ENCODE assay signal across 1 cellular context in the genomic region with DNA sequence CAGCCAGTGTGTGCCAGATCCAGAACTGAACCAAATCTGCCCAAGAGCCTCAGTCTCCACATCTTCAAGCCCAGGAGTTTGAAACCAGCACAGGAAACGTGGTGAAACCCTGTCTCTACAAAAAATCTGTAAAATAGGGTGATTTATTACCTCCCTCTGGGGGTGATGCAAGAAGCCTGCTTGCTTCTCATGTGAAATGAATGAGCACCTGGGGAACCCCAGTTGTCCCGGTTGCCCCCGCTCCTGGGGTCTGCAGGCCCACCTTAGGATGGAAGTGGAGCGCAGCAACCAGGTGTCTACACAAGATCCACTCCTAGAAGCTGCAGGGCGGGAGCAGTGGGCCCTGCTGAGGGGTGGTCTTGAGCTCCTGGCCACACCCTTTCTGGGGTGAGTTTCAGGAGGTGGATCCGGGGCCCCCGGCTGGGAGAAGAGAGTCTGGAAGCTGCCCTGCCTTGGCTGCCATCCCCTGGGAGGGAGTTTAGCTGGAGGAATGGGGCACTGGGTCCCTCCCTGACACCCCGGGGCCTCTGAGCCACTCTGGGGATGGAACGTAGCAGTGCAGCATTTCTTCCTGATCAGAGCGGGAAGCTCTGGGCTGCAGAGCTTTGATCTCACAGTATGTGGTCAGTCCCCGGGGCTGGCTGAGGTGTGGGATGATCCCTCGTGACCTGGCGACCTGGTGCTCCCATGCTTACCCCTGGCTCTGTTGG.
TF ChIP-seq lines count a peak whose summit lies in the region.

No MANE protein-coding gene starts in this region.

TF ChIP-seq in GM23338, 12 proteins besides CTCF, POLR2A, EP300 and RAD21 (continued from another document):
- TF ChIP-seq, protein P1, sequence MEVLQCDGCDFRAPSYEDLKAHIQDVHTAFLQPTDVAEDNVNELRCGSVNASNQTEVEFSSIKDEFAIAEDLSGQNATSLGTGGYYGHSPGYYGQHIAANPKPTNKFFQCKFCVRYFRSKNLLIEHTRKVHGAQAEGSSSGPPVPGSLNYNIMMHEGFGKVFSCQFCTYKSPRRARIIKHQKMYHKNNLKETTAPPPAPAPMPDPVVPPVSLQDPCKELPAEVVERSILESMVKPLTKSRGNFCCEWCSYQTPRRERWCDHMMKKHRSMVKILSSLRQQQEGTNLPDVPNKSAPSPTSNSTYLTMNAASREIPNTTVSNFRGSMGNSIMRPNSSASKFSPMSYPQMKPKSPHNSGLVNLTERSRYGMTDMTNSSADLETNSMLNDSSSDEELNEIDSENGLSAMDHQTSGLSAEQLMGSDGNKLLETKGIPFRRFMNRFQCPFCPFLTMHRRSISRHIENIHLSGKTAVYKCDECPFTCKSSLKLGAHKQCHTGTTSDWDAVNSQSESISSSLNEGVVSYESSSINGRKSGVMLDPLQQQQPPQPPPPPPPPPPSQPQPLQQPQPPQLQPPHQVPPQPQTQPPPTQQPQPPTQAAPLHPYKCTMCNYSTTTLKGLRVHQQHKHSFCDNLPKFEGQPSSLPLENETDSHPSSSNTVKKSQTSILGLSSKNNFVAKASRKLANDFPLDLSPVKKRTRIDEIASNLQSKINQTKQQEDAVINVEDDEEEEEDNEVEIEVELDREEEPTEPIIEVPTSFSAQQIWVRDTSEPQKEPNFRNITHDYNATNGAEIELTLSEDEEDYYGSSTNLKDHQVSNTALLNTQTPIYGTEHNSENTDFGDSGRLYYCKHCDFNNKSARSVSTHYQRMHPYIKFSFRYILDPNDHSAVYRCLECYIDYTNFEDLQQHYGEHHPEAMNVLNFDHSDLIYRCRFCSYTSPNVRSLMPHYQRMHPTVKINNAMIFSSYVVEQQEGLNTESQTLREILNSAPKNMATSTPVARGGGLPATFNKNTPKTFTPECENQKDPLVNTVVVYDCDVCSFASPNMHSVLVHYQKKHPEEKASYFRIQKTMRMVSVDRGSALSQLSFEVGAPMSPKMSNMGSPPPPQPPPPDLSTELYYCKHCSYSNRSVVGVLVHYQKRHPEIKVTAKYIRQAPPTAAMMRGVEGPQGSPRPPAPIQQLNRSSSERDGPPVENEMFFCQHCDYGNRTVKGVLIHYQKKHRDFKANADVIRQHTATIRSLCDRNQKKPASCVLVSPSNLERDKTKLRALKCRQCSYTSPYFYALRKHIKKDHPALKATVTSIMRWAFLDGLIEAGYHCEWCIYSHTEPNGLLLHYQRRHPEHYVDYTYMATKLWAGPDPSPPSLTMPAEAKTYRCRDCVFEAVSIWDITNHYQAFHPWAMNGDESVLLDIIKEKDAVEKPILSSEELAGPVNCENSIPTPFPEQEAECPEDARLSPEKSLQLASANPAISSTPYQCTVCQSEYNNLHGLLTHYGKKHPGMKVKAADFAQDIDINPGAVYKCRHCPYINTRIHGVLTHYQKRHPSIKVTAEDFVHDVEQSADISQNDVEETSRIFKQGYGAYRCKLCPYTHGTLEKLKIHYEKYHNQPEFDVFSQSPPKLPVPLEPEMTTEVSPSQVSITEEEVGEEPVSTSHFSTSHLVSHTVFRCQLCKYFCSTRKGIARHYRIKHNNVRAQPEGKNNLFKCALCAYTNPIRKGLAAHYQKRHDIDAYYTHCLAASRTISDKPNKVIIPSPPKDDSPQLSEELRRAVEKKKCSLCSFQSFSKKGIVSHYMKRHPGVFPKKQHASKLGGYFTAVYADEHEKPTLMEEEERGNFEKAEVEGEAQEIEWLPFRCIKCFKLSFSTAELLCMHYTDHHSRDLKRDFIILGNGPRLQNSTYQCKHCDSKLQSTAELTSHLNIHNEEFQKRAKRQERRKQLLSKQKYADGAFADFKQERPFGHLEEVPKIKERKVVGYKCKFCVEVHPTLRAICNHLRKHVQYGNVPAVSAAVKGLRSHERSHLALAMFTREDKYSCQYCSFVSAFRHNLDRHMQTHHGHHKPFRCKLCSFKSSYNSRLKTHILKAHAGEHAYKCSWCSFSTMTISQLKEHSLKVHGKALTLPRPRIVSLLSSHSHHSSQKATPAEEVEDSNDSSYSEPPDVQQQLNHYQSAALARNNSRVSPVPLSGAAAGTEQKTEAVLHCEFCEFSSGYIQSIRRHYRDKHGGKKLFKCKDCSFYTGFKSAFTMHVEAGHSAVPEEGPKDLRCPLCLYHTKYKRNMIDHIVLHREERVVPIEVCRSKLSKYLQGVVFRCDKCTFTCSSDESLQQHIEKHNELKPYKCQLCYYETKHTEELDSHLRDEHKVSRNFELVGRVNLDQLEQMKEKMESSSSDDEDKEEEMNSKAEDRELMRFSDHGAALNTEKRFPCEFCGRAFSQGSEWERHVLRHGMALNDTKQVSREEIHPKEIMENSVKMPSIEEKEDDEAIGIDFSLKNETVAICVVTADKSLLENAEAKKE (CRISPR knock-in tag; IDR thresholded peaks at IDR 0.05) = no peak
